Comparison of ENCODE assay signal across 9 cellular contexts in genomic region chr2:222862915-222863544, GRCh38. TPM values are rescaled to one million over a fixed set of nuclear protein-coding genes. Genes with fewer than 3 reads are reported as not detected.
A peak's percentile ranks its signal among the peaks of the same experiment; 100 is the strongest.
DNase-seq lines count a peak whose midpoint lies in the region; ATAC-seq and TF ChIP-seq lines count a peak whose summit lies in the region.
"Had no signal": no experiment of that assay in that cellular context is flagged by ENCODE, and none has a peak within 500 bp of the region (broad histone marks: within the 10 kb centered on the region; RNA-seq: fewer than 3 reads in every experiment).

No MANE protein-coding gene starts in this region.

- DNase-seq in foreskin fibroblast, result peak in 1 of 2 donors; percentile 41
- no peak for DNase-seq in smooth muscle cell (lab: John Stamatoyannopoulos, UW; ENCODE audit: unreplicated experiment)
- no peak for DNase-seq in NCI-H226
- DNase-seq: stimulated activated CD4-positive, alpha-beta T cell treated with anti-CD3 and anti-CD28 coated beads, Interleukin-1b, Interleukin-23, amount 100 ng/mL, for 48 hours; T1000 had no signal

- H3K27me3 ChIP-seq in HUES64 (ENCODE audit: insufficient read depth, low read length), result no peaks in the 10 kb centered on the region
- no peaks in the 10 kb centered on the region for H3K27me3 ChIP-seq in smooth muscle cell (ENCODE audit: low read depth)

- no peak overlapping the region for H3K9ac ChIP-seq in HUES64 (ENCODE audit: low read depth, low read length)
- H3K9ac ChIP-seq in smooth muscle cell (ENCODE audit: low read depth), result peak overlapping the region; percentile 94

- H3K36me3 ChIP-seq in HUES64 (ENCODE audit: insufficient read depth, low read length) (no peaks in the 10 kb centered on the region), smooth muscle cell (ENCODE audit: low read depth) (no peaks in the 10 kb centered on the region)

- peak overlapping the region; percentile 92 for H3K4me3 ChIP-seq in HUES64 (ENCODE audit: low read length)
- H3K4me3 ChIP-seq in WI38 (ENCODE audit: low read depth, low read length), result peak overlapping the region; percentile 74
- peak overlapping the region; percentile 81 to 100 for H3K4me3 ChIP-seq in foreskin fibroblast (ENCODE audit: low read depth in 1 of 2, low read length in 2 of 2)
- H3K4me3 ChIP-seq in smooth muscle cell, result peak overlapping the region; percentile 98

- ATAC-seq in HG03097 (IDR thresholded peaks at IDR 0.05; ENCODE audit: low FRiP score, unreplicated experiment) (no peak), HG03432 (IDR thresholded peaks at IDR 0.05; ENCODE audit: unreplicated experiment) (no peak)

- H4K20me1 ChIP-seq in smooth muscle cell (ENCODE audit: low read depth), result peaks cover 71% of the 10 kb centered on the region

- peaks cover 20% of the 10 kb centered on the region for H3F3A ChIP-seq in smooth muscle cell (ENCODE audit: low read depth)

- TF ChIP-seq CTCF in WI38 (IDR thresholded peaks at IDR 0.05; ENCODE audit: low read depth, low read length), result no peak
- no peak for TF ChIP-seq CTCF in foreskin fibroblast (IDR thresholded peaks at IDR 0.05; ENCODE audit: low read depth, low read length)
- TF ChIP-seq CTCF in smooth muscle cell (IDR thresholded peaks at IDR 0.05; ENCODE audit: borderline replicate concordance, insufficient read depth, poor library complexity, severe bottlenecking), result no peak

- H3K4me1 ChIP-seq in HUES64 (ENCODE audit: insufficient read depth, low read length), result peaks cover 57% of the 10 kb centered on the region
- peaks cover 40% of the 10 kb centered on the region for H3K4me1 ChIP-seq in smooth muscle cell (ENCODE audit: low read depth)

- H2AFZ ChIP-seq in smooth muscle cell (ENCODE audit: low read depth), result no peak overlapping the region

- H3K79me2 ChIP-seq in smooth muscle cell (ENCODE audit: low read depth), result peaks cover 73% of the 10 kb centered on the region

- H3K9me3 ChIP-seq in HUES64 (ENCODE audit: insufficient read depth, low read depth, low read length), result no peaks in the 10 kb centered on the region
- no peaks in the 10 kb centered on the region for H3K9me3 ChIP-seq in smooth muscle cell (replicated peaks; ENCODE audit: low read depth)

- H3K27ac ChIP-seq in HUES64 (ENCODE audit: low read depth, low read length), result no peak overlapping the region
- peak overlapping the region; percentile 89 for H3K27ac ChIP-seq in smooth muscle cell (ENCODE audit: low read depth)

- WGBS in HUES64, result 73% methylated on average over 6 of the region's 6 CpGs
- 30% methylated on average over 6 of the region's 6 CpGs for WGBS in smooth muscle cell (ENCODE audit: low lambda C conversion rate)

- peak overlapping the region; percentile 94 for H3K4me2 ChIP-seq in smooth muscle cell

RNA-seq across cellular contexts. Expression of gene ACSL3, which starts 2.2 kb away (rescaled TPM):
- 68.7 TPM for polyA plus RNA-seq in HUES64 (2013, experiment 1 of 2)
- 71.4 TPM for polyA plus RNA-seq in HUES64 (2013, experiment 2 of 2)
- 178 and 183 TPM in 2 replicates for total RNA-seq in smooth muscle cell
- polyA plus RNA-seq in smooth muscle cell, result 111 TPM in 2 replicates
